1 cellular context compared by ENCODE assay signal in the genomic region with DNA sequence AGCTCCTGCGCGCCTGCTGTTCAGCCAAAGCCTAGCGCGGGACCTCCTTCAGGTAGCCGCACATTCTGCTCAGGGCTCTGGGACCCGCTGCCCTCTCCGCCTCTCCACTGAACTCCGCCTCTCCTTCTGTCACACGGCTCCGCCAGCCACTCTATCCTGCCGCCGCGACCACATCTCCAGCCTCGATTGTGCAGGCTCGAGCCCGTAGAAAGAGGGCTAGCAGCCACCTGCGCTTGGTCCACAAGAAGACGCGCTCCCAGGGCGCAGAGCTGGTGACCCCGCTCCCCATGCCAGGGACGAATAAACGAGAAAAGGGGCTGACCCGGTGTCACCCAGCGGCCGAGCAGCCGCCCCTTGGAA.
TF ChIP-seq lines count a peak whose summit lies in the region.

No MANE protein-coding gene starts in this region.

TF ChIP-seq in HCT116, 20 proteins besides CTCF, POLR2A, EP300 and RAD21 (continued from another document):
- TF ChIP-seq TCF7L2 (IDR thresholded peaks at IDR 0.05; ENCODE audit: borderline replicate concordance, extremely low read depth, insufficient read depth, insufficient read length) (no peak), EZH2 (IDR thresholded peaks at IDR 0.05) (no peak), EZH2phosphoT487 (IDR thresholded peaks at IDR 0.05; ENCODE audit: borderline replicate concordance) (no peak), CBX3 (IDR thresholded peaks at IDR 0.05; ENCODE audit: low read depth) (no peak), EGR1 (IDR thresholded peaks at IDR 0.05; ENCODE audit: low read depth) (no peak), FOSL1 (IDR thresholded peaks at IDR 0.05; ENCODE audit: low read depth) (no peak), SRF (IDR thresholded peaks at IDR 0.05; ENCODE audit: low read depth) (no peak), JUND (IDR thresholded peaks at IDR 0.05) (no peak)
TF ChIP-seq in HCT116: peak in this region for 0.
